Comparison of ENCODE assay signal across 8 cellular contexts in genomic region chr15:31326729-31327673, GRCh38. TPM values are rescaled to one million over a fixed set of nuclear protein-coding genes. Genes with fewer than 3 reads are reported as not detected.
DNase-seq lines count a peak whose midpoint lies in the region; ATAC-seq, FAIRE-seq and TF ChIP-seq lines count a peak whose summit lies in the region.

TSS of gene KLF13 (plus strand) at chr15:31326835. CDS start at chr15:31327213, 378 bp downstream.

- DNase-seq in NCI-H460 (ENCODE audit: extremely low read depth, low read depth), result peak; percentile 48
- DNase-seq in activated naive CD4-positive, alpha-beta T cell treated with anti-CD3 and anti-CD28 coated beads, Interleukin-2, amount 50 U/mL, for 16 hours, result peak; percentile 75
- no peak for DNase-seq in glutamatergic neuron
- peak in 5 of 6 donors; percentile 63 to 89 (median 75) for DNase-seq in pancreas
- peak in 1 of 2 donors; percentile 83 for DNase-seq in aorta
- no peak for DNase-seq in NCI-H1930 (lab: John Stamatoyannopoulos, UW)

- no peak for TF ChIP-seq CTCF in glutamatergic neuron (IDR thresholded peaks at IDR 0.05; ENCODE audit: partially characterized antibody, unreplicated experiment)
- TF ChIP-seq CTCF in pancreas (IDR thresholded peaks at IDR 0.05), result no peak

- intact Hi-C loops in pancreas (cut with DNase I) (loop anchor here in 1 of 3 donors (10.0 kb wide), 2 partner anchors 58 to 92 kb away; no protein-coding TSS in a partner anchor), aorta (cut with DNase I) (loop anchor here (5.0 to 10.0 kb wide), 8 partner anchors 40 to 538 kb away; partner anchors contain the start of gene MTMR10 (in 1 of the 2))

- H3K27me3 ChIP-seq in pancreas (no peaks in the 10 kb centered on the region), aorta (ENCODE audit: control insufficient read depth in 1 of 2, insufficient read depth in 2 of 2, low read length in 1 of 2) (no peaks in the 10 kb centered on the region)

- H3K4me3 ChIP-seq in pancreas (peak within 1 kb of the TSS; percentile 63 to 97 (median 81)), aorta (ENCODE audit: low read length in 2 of 2) (peak within 1 kb of the TSS; percentile 79 to 95)

- no peak for FAIRE-seq in pancreas (lab: Jason Lieb, UNC)

- WGBS in pancreas, 2 donors, result 0% methylated on average over 33 to 151 of the region's 151 CpGs
- 0 to 1% methylated on average over 56 to 151 of the region's 151 CpGs for WGBS in aorta, 2 donors

- peak; percentile 49 for ATAC-seq in GM18520 (IDR thresholded peaks at IDR 0.05; ENCODE audit: unreplicated experiment)
- ATAC-seq in HG02623 (IDR thresholded peaks at IDR 0.05; ENCODE audit: unreplicated experiment), result peak; percentile 44
- ATAC-seq in pancreas, result peak; percentile 11 to 48 (median 32)
- ATAC-seq in aorta (ENCODE audit: low FRiP score), result peak; percentile 53

- H3K9me3 ChIP-seq in pancreas (no peaks in the 10 kb centered on the region), aorta (ENCODE audit: control insufficient read depth, low read length) (no peaks in the 10 kb centered on the region)

- H3K9me3 Mint-ChIP-seq in glutamatergic neuron (ENCODE audit: unreplicated experiment), result peaks cover 21% of the 10 kb centered on the region

- no peaks in the 10 kb centered on the region for H3K36me3 ChIP-seq in pancreas
- no peaks in the 10 kb centered on the region for H3K36me3 ChIP-seq in aorta (ENCODE audit: control insufficient read depth in 1 of 2, insufficient read depth in 2 of 2, low read length in 1 of 2)

- no peak within 1 kb of the TSS for H3K27ac Mint-ChIP-seq in glutamatergic neuron (ENCODE audit: unreplicated experiment)

- peak within 1 kb of the TSS; percentile 73 for H3K4me3 Mint-ChIP-seq in glutamatergic neuron (ENCODE audit: unreplicated experiment)

- peak within 1 kb of the TSS; percentile 85 to 99 (median 98) for H3K27ac ChIP-seq in pancreas
- H3K27ac ChIP-seq in aorta (ENCODE audit: low read depth in 1 of 2, low read length in 2 of 2), result peak within 1 kb of the TSS; percentile 90 to 91

- no peaks in the 10 kb centered on the region for H3K36me3 Mint-ChIP-seq in glutamatergic neuron (ENCODE audit: unreplicated experiment)

- peaks cover 48% of the 10 kb centered on the region for H3K4me1 Mint-ChIP-seq in glutamatergic neuron (ENCODE audit: low read depth, unreplicated experiment)

- peaks cover 27% of the 10 kb centered on the region for H3K27me3 Mint-ChIP-seq in glutamatergic neuron (ENCODE audit: unreplicated experiment)

- H3K4me1 ChIP-seq in pancreas, result peaks cover 0 to 32% (median 18%) of the 10 kb centered on the region in 3 donors
- H3K4me1 ChIP-seq in aorta (ENCODE audit: control insufficient read depth in 1 of 2, insufficient read depth in 2 of 2, low read length in 2 of 2), result peaks cover 0 to 3% of the 10 kb centered on the region in 2 donors

RNA-seq across cellular contexts. Expression of gene KLF13, which starts in this region (rescaled TPM):
- total RNA-seq in NCI-H460 (2014; rRNA removed; shearing (Covaris generic)), result 71.4 and 75.0 TPM in 2 replicates
- polyA plus RNA-seq in NCI-H460 (2014; cell fraction: nucleus; rRNA removed), result 22.6 and 34.5 TPM in 2 replicates
- 141 TPM for total RNA-seq in glutamatergic neuron (ENCODE audit: unreplicated experiment)
- 10 to 100 TPM; 28.6 to 57.1 (median 37.2) TPM for total RNA-seq in pancreas
- polyA plus RNA-seq in pancreas, result 10 to 100 TPM; 12.3 to 18.7 TPM
- 10 to 100 TPM; 31.3 to 58.7 TPM for total RNA-seq in aorta
- 10 to 100 TPM; 27.2 to 35.9 TPM for polyA plus RNA-seq in aorta

Comparison
In these comparisons a context has a peak if more than half of its experiments do, and no peak if none do; other contexts are left out.
1. DNase-seq: peak in NCI-H460 (single experiment), activated naive CD4-positive, alpha-beta T cell treated with anti-CD3 and anti-CD28 coated beads, Interleukin-2, amount 50 U/mL, for 16 hours (single experiment) and pancreas (5 of 6); none in glutamatergic neuron (single experiment) and NCI-H1930 (0 of 2).
2. Peak in every context shown above with its lines, with median percentiles within 50 percentile points of each other: ATAC-seq.